In the genomic region with DNA sequence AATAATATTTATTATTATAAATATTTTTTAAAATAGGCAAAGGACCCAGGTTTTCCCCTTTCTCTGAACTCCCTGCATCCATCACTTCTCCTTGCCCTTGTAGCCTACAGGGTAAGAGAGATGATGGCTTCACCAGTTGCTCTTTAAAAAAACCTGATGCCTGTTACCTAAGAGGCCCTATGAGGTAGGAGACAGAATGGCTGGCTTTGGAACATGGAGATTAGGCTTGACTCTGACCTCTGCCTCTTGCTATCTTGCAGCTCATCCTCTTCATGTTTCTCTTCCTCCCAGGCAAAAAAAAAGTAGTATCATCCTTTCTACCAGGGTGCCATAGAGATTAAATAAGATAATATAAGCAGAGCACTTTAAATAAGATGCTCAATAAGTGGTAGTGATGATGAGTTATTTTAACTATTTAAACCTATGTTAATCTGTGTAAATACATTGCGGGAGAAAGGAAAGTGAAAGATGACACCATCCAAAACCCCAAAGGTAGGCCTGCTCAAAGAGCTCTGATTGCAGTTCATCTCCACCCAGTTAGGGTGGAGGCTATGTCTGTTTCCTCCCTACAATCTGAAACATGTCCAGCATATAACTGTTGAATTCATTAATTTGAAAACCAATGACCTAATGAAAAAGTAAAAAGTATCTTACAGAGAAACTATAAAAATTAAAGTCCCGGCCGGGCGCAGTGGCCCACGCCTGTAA, we compare ENCODE assay signal across 1 cellular context.
TF ChIP-seq lines count a peak whose summit lies in the region.

No MANE protein-coding gene starts in this region.

TF ChIP-seq in A549, 52 proteins besides CTCF, POLR2A, EP300 and RAD21 (continued from another document):
- TF ChIP-seq PHF8 (IDR thresholded peaks at IDR 0.05; ENCODE audit: borderline replicate concordance, low read depth) (no peak), ZNF302 (CRISPR knock-in tag; IDR thresholded peaks at IDR 0.05) (no peak), HEYL (CRISPR knock-in tag; IDR thresholded peaks at IDR 0.05) (no peak), ZFP36 (IDR thresholded peaks at IDR 0.05; ENCODE audit: borderline replicate concordance, partially characterized antibody) (no peak)
- TF ChIP-seq, protein P1, sequence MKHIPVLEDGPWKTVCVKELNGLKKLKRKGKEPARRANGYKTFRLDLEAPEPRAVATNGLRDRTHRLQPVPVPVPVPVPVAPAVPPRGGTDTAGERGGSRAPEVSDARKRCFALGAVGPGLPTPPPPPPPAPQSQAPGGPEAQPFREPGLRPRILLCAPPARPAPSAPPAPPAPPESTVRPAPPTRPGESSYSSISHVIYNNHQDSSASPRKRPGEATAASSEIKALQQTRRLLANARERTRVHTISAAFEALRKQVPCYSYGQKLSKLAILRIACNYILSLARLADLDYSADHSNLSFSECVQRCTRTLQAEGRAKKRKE (CRISPR knock-in tag; IDR thresholded peaks at IDR 0.05; ENCODE audit: low read depth), result no peak
